In the genomic region with DNA sequence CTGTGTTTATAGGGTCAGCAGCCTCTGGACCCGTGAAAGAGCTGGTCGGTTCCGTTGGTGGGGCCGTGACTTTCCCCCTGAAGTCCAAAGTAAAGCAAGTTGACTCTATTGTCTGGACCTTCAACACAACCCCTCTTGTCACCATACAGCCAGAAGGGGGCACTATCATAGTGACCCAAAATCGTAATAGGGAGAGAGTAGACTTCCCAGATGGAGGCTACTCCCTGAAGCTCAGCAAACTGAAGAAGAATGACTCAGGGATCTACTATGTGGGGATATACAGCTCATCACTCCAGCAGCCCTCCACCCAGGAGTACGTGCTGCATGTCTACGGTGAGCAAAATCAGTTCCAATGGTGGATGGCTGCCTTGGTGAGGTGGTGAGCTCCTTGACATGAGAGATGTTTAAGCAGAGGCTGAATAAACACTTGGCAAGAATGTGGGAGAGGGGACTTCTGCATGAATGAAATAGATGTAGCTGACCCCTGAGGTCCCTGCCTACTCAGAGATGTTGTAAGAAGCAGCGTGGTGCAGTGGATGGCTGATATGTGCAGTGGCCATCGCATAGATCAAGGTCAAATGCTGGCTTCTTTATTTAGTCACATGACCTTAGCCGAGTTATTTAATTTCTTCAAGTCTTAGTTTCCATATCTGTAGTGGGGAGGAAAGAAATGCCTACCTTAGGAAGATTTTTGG, we compare ENCODE assay signal across 9 cellular contexts. TPM values are rescaled to one million over a fixed set of nuclear protein-coding genes. Genes with fewer than 3 reads are reported as not detected.
DNase-seq lines count a peak whose midpoint lies in the region; ATAC-seq and TF ChIP-seq lines count a peak whose summit lies in the region.
"Had no signal": no experiment of that assay in that cellular context is flagged by ENCODE, and none has a peak within 500 bp of the region (broad histone marks: within the 10 kb centered on the region; RNA-seq: fewer than 3 reads in every experiment).

No MANE protein-coding gene starts in this region.

- no peak overlapping the region for H3K4me3 Mint-ChIP-seq in activated T-cell treated with anti-CD3 and anti-CD28 coated beads, Interleukin-2, amount 50 U/mL, for 24 hours
- H3K4me3 Mint-ChIP-seq in chondrocyte (ENCODE audit: unreplicated experiment): no peak overlapping the region
- no peak overlapping the region for H3K4me3 Mint-ChIP-seq in stimulated activated effector memory CD8-positive, alpha-beta T cell treated with anti-CD3 and anti-CD28 coated beads, Interleukin-12 subunit alpha, Interleukin-12 subunit beta, amount 100 ng/mL, for 72 hours

- H3K27me3 Mint-ChIP-seq in activated T-cell treated with anti-CD3 and anti-CD28 coated beads, Interleukin-2, amount 50 U/mL, for 24 hours: no peaks in the 10 kb centered on the region
- peaks cover 13% of the 10 kb centered on the region for H3K27me3 Mint-ChIP-seq in chondrocyte (ENCODE audit: low read depth)

- peaks cover 78% of the 10 kb centered on the region for H3K36me3 Mint-ChIP-seq in activated T-cell treated with anti-CD3 and anti-CD28 coated beads, Interleukin-2, amount 50 U/mL, for 24 hours (ENCODE audit: low read depth)
- no peaks in the 10 kb centered on the region for H3K36me3 Mint-ChIP-seq in chondrocyte (ENCODE audit: low read depth)
- peaks cover 68% of the 10 kb centered on the region for H3K36me3 Mint-ChIP-seq in stimulated activated effector memory CD8-positive, alpha-beta T cell treated with anti-CD3 and anti-CD28 coated beads, Interleukin-12 subunit alpha, Interleukin-12 subunit beta, amount 100 ng/mL, for 72 hours

- DNase-seq in activated T-cell treated with anti-CD3 and anti-CD28 coated beads, Interleukin-2, amount 50 U/mL, for 24 hours: no peak
- DNase-seq in activated T-cell treated with anti-CD3 and anti-CD28 coated beads, Interleukin-2, amount 50 U/mL, for 48 hours: no peak
- DNase-seq in NAMALWA (ENCODE audit: low spot score) (peak; percentile 41), chondrocyte (ENCODE audit: low spot score) (no peak), C1 segment of cervical spinal cord (lab: John Stamatoyannopoulos, UW) (no peak), superior temporal gyrus (ENCODE audit: extremely low spot score) (no peak), activated T-cell treated with anti-CD3 and anti-CD28 coated beads for 4 hours (no peak)
- no peak for DNase-seq in stimulated activated effector memory CD8-positive, alpha-beta T cell treated with anti-CD3 and anti-CD28 coated beads, Interleukin-12 subunit alpha, Interleukin-12 subunit beta, amount 100 ng/mL, for 72 hours (ENCODE audit: low spot score in 2 of 2)
- DNase-seq: NCI-H1694 treated with DMSO at 0.1 percent for 48 hours had no signal

- no peaks in the 10 kb centered on the region for H3K9me3 Mint-ChIP-seq in activated T-cell treated with anti-CD3 and anti-CD28 coated beads, Interleukin-2, amount 50 U/mL, for 24 hours
- H3K9me3 Mint-ChIP-seq in chondrocyte (ENCODE audit: low read depth): no peaks in the 10 kb centered on the region
- no peaks in the 10 kb centered on the region for H3K9me3 Mint-ChIP-seq in stimulated activated effector memory CD8-positive, alpha-beta T cell treated with anti-CD3 and anti-CD28 coated beads, Interleukin-12 subunit alpha, Interleukin-12 subunit beta, amount 100 ng/mL, for 72 hours

- no peak for ATAC-seq in stimulated activated effector memory CD8-positive, alpha-beta T cell treated with anti-CD3 and anti-CD28 coated beads, Interleukin-12 subunit alpha, Interleukin-12 subunit beta, amount 100 ng/mL, for 72 hours

- TF ChIP-seq CTCF in chondrocyte (IDR thresholded peaks at IDR 0.05): peak; percentile 21

- peak overlapping the region; percentile 62 for H3K27ac Mint-ChIP-seq in activated T-cell treated with anti-CD3 and anti-CD28 coated beads, Interleukin-2, amount 50 U/mL, for 24 hours
- H3K27ac Mint-ChIP-seq in chondrocyte (ENCODE audit: unreplicated experiment): no peak overlapping the region
- H3K27ac Mint-ChIP-seq in stimulated activated effector memory CD8-positive, alpha-beta T cell treated with anti-CD3 and anti-CD28 coated beads, Interleukin-12 subunit alpha, Interleukin-12 subunit beta, amount 100 ng/mL, for 72 hours: peak overlapping the region; percentile 35

- peaks cover 95% of the 10 kb centered on the region for H3K4me1 Mint-ChIP-seq in activated T-cell treated with anti-CD3 and anti-CD28 coated beads, Interleukin-2, amount 50 U/mL, for 24 hours (ENCODE audit: low read depth)
- peaks cover 3% of the 10 kb centered on the region for H3K4me1 Mint-ChIP-seq in chondrocyte (ENCODE audit: low read depth)
- H3K4me1 Mint-ChIP-seq in stimulated activated effector memory CD8-positive, alpha-beta T cell treated with anti-CD3 and anti-CD28 coated beads, Interleukin-12 subunit alpha, Interleukin-12 subunit beta, amount 100 ng/mL, for 72 hours: peaks cover 93% of the 10 kb centered on the region

RNA-seq across cellular contexts. Expression of a gene that starts 9.3 kb away (rescaled TPM):
- total RNA-seq in chondrocyte: not detected in 3 replicates

RNA-seq across cellular contexts. Expression of a gene that starts 36.7 kb away (rescaled TPM):
- not detected in 3 replicates for total RNA-seq in chondrocyte

RNA-seq across cellular contexts. Expression of a gene that starts 47.6 kb away (rescaled TPM):
- total RNA-seq in chondrocyte: not detected in 3 replicates
